ENCODE assay signal across 35 cellular contexts in genomic region chr2:233040174-233040530, GRCh38. TPM values are rescaled to one million over a fixed set of nuclear protein-coding genes. Genes with fewer than 3 reads are reported as not detected.
"Had no signal": no experiment of that assay in that cellular context is flagged by ENCODE, and none has a peak within 500 bp of the region (broad histone marks: within the 10 kb centered on the region; RNA-seq: fewer than 3 reads in every experiment).

No MANE protein-coding gene starts in this region.

- H3K4me3 Mint-ChIP-seq: endodermal cell; memory B cell; mesothelial cell of epicardium; naive B cell; natural killer cell treated with Interleukin-12 subunit alpha and Interleukin-12 subunit beta and Interleukin-15 and Interleukin-18, amount 100 ng/mL, for 72 hours; neural crest cell had no signal

- H3K27ac Mint-ChIP-seq: endodermal cell; memory B cell; mesothelial cell of epicardium; natural killer cell treated with Interleukin-12 subunit alpha and Interleukin-12 subunit beta and Interleukin-15 and Interleukin-18, amount 100 ng/mL, for 72 hours; progenitor cell of endocrine pancreas had no signal

- H3K4me3 ChIP-seq: gastrocnemius medialis, lung, mucosa of descending colon, pancreas, right atrium auricular region, skin epidermis, stomach, thoracic aorta, transverse colon, upper lobe of right lung, uterus had no signal

- H3K4me1 ChIP-seq: gastrocnemius medialis, pancreas, stomach, transverse colon, upper lobe of right lung, uterus had no signal

- ATAC-seq: gastrocnemius medialis, mucosa of descending colon, pancreas, upper lobe of right lung had no signal

- DNase-seq: cortex of kidney; effector CD4-positive, alpha-beta T cell; foreskin fibroblast; gastrocnemius medialis; kidney; mucosa of descending colon; naive B cell; pancreas; stimulated activated CD4-positive, alpha-beta T cell treated with anti-CD3 and anti-CD28 coated beads, Interleukin-15, amount 100 ng/mL, for 24 hours; stimulated activated CD4-positive, alpha-beta T cell treated with anti-CD3 and anti-CD28 coated beads, Interleukin-2, amount 100 ng/mL, for 48 hours; stimulated activated CD8-positive, alpha-beta memory T cell treated with anti-CD3 and anti-CD28 coated beads, Interleukin-4, amount 100 ng/mL, for 48 hours; stimulated activated naive CD4-positive, alpha-beta T cell treated with Interleukin-2 at 50 U/mL for 16 hours; stomach; transverse colon; upper lobe of right lung; uterus had no signal

- H3K27me3 ChIP-seq: gastrocnemius medialis, neutrophil, pancreas, right atrium auricular region, transverse colon, upper lobe of right lung, uterus had no signal

- H3K27ac ChIP-seq: epithelial cell of prostate, gastrocnemius medialis, neutrophil, pancreas, right atrium auricular region, skin epidermis, stomach, thoracic aorta, transverse colon, upper lobe of right lung, uterus had no signal

- H3K36me3 ChIP-seq: gastrocnemius medialis, neutrophil, pancreas, right atrium auricular region, stomach, thoracic aorta, transverse colon, upper lobe of right lung, uterus had no signal

- H3K36me3 Mint-ChIP-seq: memory B cell; mesothelial cell of epicardium; naive B cell; natural killer cell treated with Interleukin-12 subunit alpha and Interleukin-12 subunit beta and Interleukin-15 and Interleukin-18, amount 100 ng/mL, for 72 hours had no signal

- H3K9me3 ChIP-seq: gastrocnemius medialis, mucosa of descending colon, neutrophil, pancreas, right atrium auricular region, stomach, thoracic aorta, transverse colon, upper lobe of right lung, uterus had no signal

- H3K4me1 Mint-ChIP-seq: endodermal cell, memory B cell, mesothelial cell of epicardium, naive B cell, neural crest cell had no signal

- H3K9me3 Mint-ChIP-seq: endodermal cell; memory B cell; mesothelial cell of epicardium; naive B cell; natural killer cell treated with Interleukin-12 subunit alpha and Interleukin-12 subunit beta and Interleukin-15 and Interleukin-18, amount 100 ng/mL, for 72 hours; neural crest cell had no signal

RNA-seq across cellular contexts. Expression of gene NEU2, which starts 7.7 kb away (rescaled TPM):
- total RNA-seq: dermis microvascular lymphatic vessel endothelial cell; endodermal cell; esophagus mucosa; gastrocnemius medialis; glomerular endothelial cell; kidney; left lobe of liver; liver; lung; mesothelial cell of epicardium; mucosa of descending colon; natural killer cell treated with Interleukin-12 subunit alpha and Interleukin-12 subunit beta and Interleukin-15 and Interleukin-18, amount 100 ng/mL, for 72 hours; neural crest cell; omental fat pad; pancreas; progenitor cell of endocrine pancreas; right atrium auricular region; stomach; subcutaneous adipose tissue; thoracic aorta; upper lobe of right lung; uterus had no signal
- polyA plus RNA-seq: liver, lung, pancreas, stomach had no signal

RNA-seq across cellular contexts. Expression of gene NGEF, which starts 27.1 kb away (rescaled TPM):
- total RNA-seq: natural killer cell treated with Interleukin-12 subunit alpha and Interleukin-12 subunit beta and Interleukin-15 and Interleukin-18, amount 100 ng/mL, for 72 hours; upper lobe of right lung had no signal
